Comparison of ENCODE assay signal across 9 cellular contexts in the genomic region with DNA sequence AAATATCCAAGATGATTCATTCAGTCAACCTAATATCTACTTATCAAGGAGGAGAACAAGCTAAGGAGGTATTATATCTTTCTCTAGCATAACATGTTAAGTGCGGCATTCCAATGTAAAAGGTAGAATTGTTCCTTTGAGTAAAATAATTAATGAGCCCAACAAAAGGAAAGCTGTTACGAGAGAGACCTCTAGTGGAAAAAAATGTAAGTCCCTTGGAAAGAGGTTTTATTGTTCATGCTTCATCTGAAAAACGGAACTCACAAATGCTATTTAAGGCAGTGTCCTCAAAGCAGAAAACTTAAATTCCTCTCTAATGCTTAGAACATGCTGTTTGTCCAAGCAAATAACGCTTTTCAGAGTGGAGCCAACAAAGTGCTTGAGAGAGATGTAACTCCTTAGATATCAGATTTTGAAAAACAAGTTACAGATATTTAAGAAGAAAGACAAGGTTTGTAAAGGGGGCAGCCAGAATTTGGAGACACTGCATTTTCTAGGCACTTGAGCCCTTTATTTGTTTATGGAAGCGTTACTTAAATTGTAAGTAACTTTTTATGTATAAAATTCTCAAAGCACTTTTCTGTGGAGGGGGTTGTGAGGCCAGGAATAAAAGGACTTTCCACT.
DNase-seq lines count a peak whose midpoint lies in the region; ATAC-seq, FAIRE-seq and TF ChIP-seq lines count a peak whose summit lies in the region.
"Had no signal": no experiment of that assay in that cellular context is flagged by ENCODE, and none has a peak within 500 bp of the region (broad histone marks: within the 10 kb centered on the region; RNA-seq: fewer than 3 reads in every experiment).

No MANE protein-coding gene starts in this region.

- H3K27me3 ChIP-seq in stomach: no peaks in the 10 kb centered on the region

- peaks cover 0 to 9% (median 4%) of the 10 kb centered on the region in 4 donors for H3K4me1 ChIP-seq in stomach
- H3K4me1 ChIP-seq: parathyroid adenoma had no signal

- TF ChIP-seq POLR2A in stomach (IDR thresholded peaks at IDR 0.05): no peak

- DNase-seq in CD1c-positive myeloid dendritic cell (ENCODE audit: extremely low spot score) (peak; percentile 56), GM19239 (ENCODE audit: insufficient read length, low spot score) (no peak), LNCaP clone FGC (ENCODE audit: low read depth) (peak; percentile 8), SK-N-DZ (ENCODE audit: low spot score) (peak; percentile 14), germinal center (ENCODE audit: low spot score) (peak; percentile 1), stomach (no peak), T-helper 17 cell (no peak), COLO668 (lab: John Stamatoyannopoulos, UW; ENCODE audit: unreplicated experiment) (no peak)

- no peak overlapping the region for H3K27ac ChIP-seq in stomach
- H3K27ac ChIP-seq: parathyroid adenoma had no signal

- TF ChIP-seq CTCF in LNCaP clone FGC (IDR thresholded peaks at IDR 0.05; ENCODE audit: control insufficient read depth, extremely low read depth, insufficient read depth) (peak; percentile 58), stomach (IDR thresholded peaks at IDR 0.05) (peak in 5 of 7 experiments; percentile 21 to 48 (median 38))

- peak; percentile 52 for FAIRE-seq in GM19239 (lab: Jason Lieb, UNC)

- H3K27me3 Mint-ChIP-seq in T-helper 17 cell: peaks cover 22% of the 10 kb centered on the region

- WGBS in stomach, 5 donors: 0 to 4% (median 1%) methylated on average over 5 of the region's 5 CpGs

- no peak for ATAC-seq in T-helper 17 cell

- H3K4me3 Mint-ChIP-seq in T-helper 17 cell: no peak overlapping the region

- H3K9me3 ChIP-seq in stomach: no peaks in the 10 kb centered on the region
- no peaks in the 10 kb centered on the region for H3K9me3 ChIP-seq in T-helper 17 cell (ENCODE audit: control insufficient read depth, low read length, poor library complexity, severe bottlenecking)

- H3K36me3 Mint-ChIP-seq in T-helper 17 cell (ENCODE audit: low read depth): no peaks in the 10 kb centered on the region

- H3K27ac Mint-ChIP-seq in T-helper 17 cell: no peak overlapping the region

- TF ChIP-seq EP300 in stomach (IDR thresholded peaks at IDR 0.05): no peak

- H3K4me1 Mint-ChIP-seq in T-helper 17 cell: peaks cover 6% of the 10 kb centered on the region

- H3K36me3 ChIP-seq in stomach: no peaks in the 10 kb centered on the region

- H3K4me3 ChIP-seq in LNCaP clone FGC (ENCODE audit: low read depth, low read length) (no peak overlapping the region), stomach (no peak overlapping the region)

- intact Hi-C loops in stomach (cut with DNase I; ENCODE audit: low total_unique reads): no loop called here

Comparison
In these comparisons a context has a peak if more than half of its experiments do, and no peak if none do; other contexts are left out.
1. DNase-seq: peak in CD1c-positive myeloid dendritic cell (single experiment), LNCaP clone FGC (single experiment), SK-N-DZ (single experiment) and germinal center (single experiment); none in GM19239 (single experiment), stomach (single experiment), T-helper 17 cell (0 of 3) and COLO668 (single experiment).